In genomic region chr19:57240311-57241090, GRCh38 we compare ENCODE assay signal across 8 cellular contexts. TPM values are rescaled to one million over a fixed set of nuclear protein-coding genes. Genes with fewer than 3 reads are reported as not detected.
DNase-seq lines count a peak whose midpoint lies in the region; ATAC-seq and TF ChIP-seq lines count a peak whose summit lies in the region.

Gene ZNF805 (plus strand): TSS chr19:57240632. CDS start chr19:57240892, 260 bp downstream.

- peaks cover 30% of the 10 kb centered on the region for H3K4me1 Mint-ChIP-seq in activated T-cell treated with anti-CD3 and anti-CD28 coated beads, Interleukin-2, amount 50 U/mL, for 4 hours (ENCODE audit: low read depth)

- H3K79me2 ChIP-seq in PC-9 (ENCODE audit: low read depth): peaks cover 32% of the 10 kb centered on the region

- H3K4me3 ChIP-seq in PC-9: peak within 1 kb of the TSS; percentile 95
- peak within 1 kb of the TSS; percentile 85 to 92 for H3K4me3 ChIP-seq in esophagus (ENCODE audit: low read depth in 1 of 2, low read length in 2 of 2)
- peak within 1 kb of the TSS; percentile 87 to 97 for H3K4me3 ChIP-seq in mucosa of rectum (ENCODE audit: low read length in 2 of 2)

- peaks cover 3% of the 10 kb centered on the region for H3K9me3 Mint-ChIP-seq in activated T-cell treated with anti-CD3 and anti-CD28 coated beads, Interleukin-2, amount 50 U/mL, for 4 hours

- POLR2A ChIA-PET in PC-9 (lab: Charles Lee; ENCODE audit: unreplicated experiment): interaction anchor here (0.7 to 0.8 kb wide), 2 partner anchors 81 to 1122 kb away, joined by 3 to 9 read pairs; no protein-coding TSS in a partner anchor

- TF ChIP-seq CTCF in PC-9 (conservative IDR thresholded peaks at IDR 0.05): no peak

- peaks cover 21% of the 10 kb centered on the region for H3K36me3 Mint-ChIP-seq in activated T-cell treated with anti-CD3 and anti-CD28 coated beads, Interleukin-2, amount 50 U/mL, for 4 hours (ENCODE audit: insufficient read depth)

- peaks cover 7% of the 10 kb centered on the region; the same call in 1 of the 2 replicates for H3K36me3 ChIP-seq in PC-9 (ENCODE audit: low read depth)
- peaks cover 7 to 11% of the 10 kb centered on the region in 2 donors for H3K36me3 ChIP-seq in esophagus (ENCODE audit: control insufficient read depth in 2 of 2, insufficient read depth in 2 of 2, low read length in 1 of 2)
- peaks cover 9 to 12% of the 10 kb centered on the region in 2 donors for H3K36me3 ChIP-seq in mucosa of rectum (ENCODE audit: control insufficient read depth in 2 of 2, insufficient read depth in 2 of 2, low read length in 2 of 2)

- H3K9me3 ChIP-seq in PC-9 (ENCODE audit: insufficient read depth, low read depth): no peaks in the 10 kb centered on the region
- no peaks in the 10 kb centered on the region for H3K9me3 ChIP-seq in esophagus (ENCODE audit: control insufficient read depth in 2 of 2, insufficient read depth in 1 of 2, low read depth in 1 of 2, low read length in 1 of 2)
- no peaks in the 10 kb centered on the region for H3K9me3 ChIP-seq in mucosa of rectum (ENCODE audit: control insufficient read depth in 2 of 2, low read length in 2 of 2)

- peak within 1 kb of the TSS; percentile 97 for H3K4me2 ChIP-seq in PC-9

- H3F3A ChIP-seq in PC-9 (ENCODE audit: insufficient read depth, low read depth): no peaks in the 10 kb centered on the region; the same call in 1 of the 2 replicates

- peak; percentile 85 for ATAC-seq in GM21717 (IDR thresholded peaks at IDR 0.05; ENCODE audit: unreplicated experiment)
- peak; percentile 96 to 97 for ATAC-seq in activated T-cell treated with anti-CD3 and anti-CD28 coated beads, Interleukin-2, amount 50 U/mL, for 4 hours

- H3K27me3 ChIP-seq in PC-9 (ENCODE audit: insufficient read depth, low read depth) (no peaks in the 10 kb centered on the region), esophagus (ENCODE audit: control insufficient read depth in 1 of 2, insufficient read depth in 2 of 2, low read length in 2 of 2) (no peaks in the 10 kb centered on the region), mucosa of rectum (ENCODE audit: control insufficient read depth in 2 of 2, insufficient read depth in 2 of 2, low read length in 2 of 2) (no peaks in the 10 kb centered on the region)

- peak within 1 kb of the TSS; percentile 91 to 95 for H3K9ac ChIP-seq in mucosa of rectum (ENCODE audit: low read depth in 1 of 2, low read length in 2 of 2)

- in situ Hi-C loops in KBM-7 (cut with MboI; ENCODE audit: low pct_unique_long_range_greater_than_20kb, low sequenced_read_pairs): no loop called here

- peak within 1 kb of the TSS; percentile 84 for H3K4me3 Mint-ChIP-seq in activated T-cell treated with anti-CD3 and anti-CD28 coated beads, Interleukin-2, amount 50 U/mL, for 4 hours

- no peaks in the 10 kb centered on the region for H4K20me1 ChIP-seq in PC-9 (ENCODE audit: insufficient read depth)

- WGBS in esophagus, 2 donors: 0% methylated on average over 57 to 61 of the region's 61 CpGs

- intact Hi-C loops in PC-9 (cut with micrococcal nuclease; ENCODE audit: unreplicated experiment): loop anchor here (1.0 to 5.0 kb wide), 5 partner anchors 40 to 194 kb away; partner anchors contain the start of genes ZNF304, ZNF460, ZNF543 and ZNF548

- no peaks in the 10 kb centered on the region for H3K27me3 Mint-ChIP-seq in activated T-cell treated with anti-CD3 and anti-CD28 coated beads, Interleukin-2, amount 50 U/mL, for 4 hours (ENCODE audit: low read depth)

- DNase-seq in DMS53 treated with DMSO at 0.1 percent for 48 hours (lab: John Stamatoyannopoulos, UW; ENCODE audit: unreplicated experiment) (peak; percentile 82), KBM-7 (peak; percentile 93), PC-9 (peak; percentile 82 to 94)
- peak; percentile 95 for DNase-seq in activated T-cell treated with anti-CD3 and anti-CD28 coated beads, Interleukin-2, amount 50 U/mL, for 4 hours
- DNase-seq in stimulated activated CD8-positive, alpha-beta memory T cell treated with anti-CD3 and anti-CD28 coated beads, Interleukin-4, amount 100 ng/mL, for 4 hours (ENCODE audit: low read depth in 2 of 2, low spot score in 1 of 2): peak; percentile 92

- H2AFZ ChIP-seq in PC-9: peak within 1 kb of the TSS; percentile 99

- no TSS peak for BruUV-seq in PC-9 (replicated peaks; lab: Mats Ljungman, UMichigan)

- no peaks in the 10 kb centered on the region for H3K9me2 ChIP-seq in PC-9 (ENCODE audit: insufficient read depth)

- H3K27ac ChIP-seq in PC-9 (peak within 1 kb of the TSS; percentile 69), esophagus (ENCODE audit: low read depth in 2 of 2, low read length in 1 of 2) (peak within 1 kb of the TSS; percentile 92 to 97), mucosa of rectum (ENCODE audit: low read depth in 2 of 2, low read length in 2 of 2) (peak within 1 kb of the TSS; percentile 96)

- CTCF ChIA-PET in PC-9 (lab: Charles Lee): no interaction called here

- H3K4me1 ChIP-seq in PC-9 (replicated peaks; ENCODE audit: insufficient read depth) (peaks cover 17% of the 10 kb centered on the region; the same call in 1 of the 2 replicates), esophagus (ENCODE audit: control insufficient read depth in 2 of 2, insufficient read depth in 2 of 2, low read length in 1 of 2) (peaks cover 6% of the 10 kb centered on the region in 2 donors), mucosa of rectum (ENCODE audit: control insufficient read depth in 2 of 2, insufficient read depth in 2 of 2, low read length in 2 of 2) (peaks cover 13 to 18% of the 10 kb centered on the region in 2 donors)

RNA-seq across cellular contexts. Expression of gene ZNF805, which starts in this region (rescaled TPM):
- 13.5 and 19.8 TPM in 2 replicates for total RNA-seq in PC-9 (2021)
- total RNA-seq in activated T-cell treated with anti-CD3 and anti-CD28 coated beads, Interleukin-2, amount 50 U/mL, for 4 hours: 10 to 100 TPM in 2 of 3 donors, 1 to 10 TPM in 1; 9.6 to 12.3 (median 12.0) TPM
- under 1 TPM; 0.73 to 0.76 TPM for polyA plus RNA-seq in esophagus

Comparison
In these comparisons a context has a peak if more than half of its experiments do, and no peak if none do; other contexts are left out.
1. Peak in every context shown above with its lines: DNase-seq, ATAC-seq, H3K4me3 ChIP-seq and H3K27ac ChIP-seq.